In genomic region chr4:168832746-168833575, GRCh38 we compare ENCODE assay signal across 8 cellular contexts.
DNase-seq lines count a peak whose midpoint lies in the region; ATAC-seq and TF ChIP-seq lines count a peak whose summit lies in the region.

No MANE protein-coding gene starts in this region.

- H3K79me2 ChIP-seq in SK-N-SH (ENCODE audit: insufficient read depth): peaks cover 61% of the 10 kb centered on the region

- peak; percentile 4 for ATAC-seq in mucosa of descending colon

- H3K4me1 ChIP-seq in SK-N-SH (ENCODE audit: control insufficient read depth in 1 of 2, insufficient read depth in 2 of 2, low read depth in 1 of 2, low read length in 1 of 2) (peaks cover 10 to 13% of the 10 kb centered on the region in 2 experiments; a peak in 3 of 4 replicates), mucosa of descending colon (ENCODE audit: low read depth) (peaks cover 5% of the 10 kb centered on the region), uterus (no peaks in the 10 kb centered on the region)

- TF ChIP-seq CTCF in SK-N-SH (IDR thresholded peaks at IDR 0.05) (peak; percentile 58), epithelial cell of esophagus (IDR thresholded peaks at IDR 0.05; ENCODE audit: insufficient read depth, low read depth, low read length, missing control alignments) (no peak), mucosa of descending colon (IDR thresholded peaks at IDR 0.05) (no peak), uterus (IDR thresholded peaks at IDR 0.05) (peak in 2 of 4 experiments; percentile 4 to 30)

- peak; percentile 21 for DNase-seq in NCI-H82 (lab: John Stamatoyannopoulos, UW)
- DNase-seq in NCI-H82 treated with DMSO at 0.1 percent for 48 hours (lab: John Stamatoyannopoulos, UW; ENCODE audit: unreplicated experiment): no peak
- peak; percentile 84 for DNase-seq in SK-N-SH
- peak; percentile 75 for DNase-seq in epithelial cell of esophagus (ENCODE audit: low read depth)
- peak; percentile 28 to 52 (median 50) for DNase-seq in mucosa of descending colon
- DNase-seq in uterus: peak; percentile 55 to 62
- DNase-seq in COLO829 (ENCODE audit: low spot score): no peak
- DNase-seq in NCI-H2196 treated with DMSO at 0.1 percent for 48 hours (lab: John Stamatoyannopoulos, UW; ENCODE audit: unreplicated experiment): no peak

- H3K9me2 ChIP-seq in SK-N-SH: no peaks in the 10 kb centered on the region

- H3K36me3 ChIP-seq in SK-N-SH (replicated peaks in 1 of 2; ENCODE audit: control insufficient read depth in 1 of 2, insufficient read depth in 2 of 2, low read length in 1 of 2): peaks cover 15 to 26% of the 10 kb centered on the region in 2 experiments
- no peaks in the 10 kb centered on the region for H3K36me3 ChIP-seq in mucosa of descending colon (ENCODE audit: low read depth)
- no peaks in the 10 kb centered on the region for H3K36me3 ChIP-seq in uterus

- peak; percentile 54 for TF ChIP-seq RAD21 in SK-N-SH (IDR thresholded peaks at IDR 0.05; ENCODE audit: low read length)

- H3K4me3 ChIP-seq in SK-N-SH (ENCODE audit: low read depth in 2 of 2, low read length in 1 of 2): peak overlapping the region; percentile 82 to 93
- peak overlapping the region; percentile 80 for H3K4me3 ChIP-seq in epithelial cell of esophagus (ENCODE audit: low read length)
- peak overlapping the region; percentile 37 for H3K4me3 ChIP-seq in mucosa of descending colon
- H3K4me3 ChIP-seq in uterus: peak overlapping the region; percentile 62 to 98

- no peak for TF ChIP-seq EP300 in SK-N-SH (IDR thresholded peaks at IDR 0.05; ENCODE audit: borderline replicate concordance in 1 of 2, low read depth in 1 of 2, low read length in 1 of 2)

- no peaks in the 10 kb centered on the region for H3K27me3 ChIP-seq in SK-N-SH (ENCODE audit: insufficient read depth)
- H3K27me3 ChIP-seq in uterus: no peaks in the 10 kb centered on the region

- H3K4me2 ChIP-seq in SK-N-SH: peak overlapping the region; percentile 89

- H4K20me1 ChIP-seq in SK-N-SH (ENCODE audit: insufficient read depth): peaks cover 45% of the 10 kb centered on the region

- intact Hi-C loops in mucosa of descending colon (cut with DNase I, micrococcal nuclease) (loop anchor here in 1 of 2 donors (10.0 kb wide), 1 partner anchor 172 kb away; no protein-coding TSS in a partner anchor), uterus (cut with DNase I; ENCODE audit: low total_unique reads) (loop anchor here (5.0 to 10.0 kb wide), 2 partner anchors 66 to 198 kb away; no protein-coding TSS in a partner anchor)

- H2AFZ ChIP-seq in SK-N-SH (ENCODE audit: low read depth): peak overlapping the region; percentile 42; the same call in 1 of the 2 replicates

- no peaks in the 10 kb centered on the region for H3K9me3 ChIP-seq in SK-N-SH
- H3K9me3 ChIP-seq in mucosa of descending colon: no peaks in the 10 kb centered on the region
- H3K9me3 ChIP-seq in uterus: no peaks in the 10 kb centered on the region

- POLR2A ChIA-PET in SK-N-SH (lab: Yijun Ruan, JAX): interaction anchor here (0.6 to 1.3 kb wide), 3 partner anchors 87 to 667 kb away, joined by 3 to 4 read pairs (median 3); no protein-coding TSS in a partner anchor

- CTCF ChIA-PET in SK-N-SH (lab: Yijun Ruan, JAX): interaction anchor here (0.7 to 4.8 kb wide), 17 partner anchors 9 to 248 kb away, joined by 3 to 61 read pairs (median 5); no protein-coding TSS in a partner anchor

- no peaks in the 10 kb centered on the region for H3F3A ChIP-seq in SK-N-SH (replicated peaks; ENCODE audit: insufficient read depth)

- 4% methylated on average over 20 of the region's 60 CpGs for WGBS in SK-N-SH (ENCODE audit: low lambda C conversion rate)

- no peak for TF ChIP-seq POLR2A in uterus (IDR thresholded peaks at IDR 0.05)

- H3K9ac ChIP-seq in SK-N-SH: peak overlapping the region; percentile 96

- H3K27ac ChIP-seq in SK-N-SH (ENCODE audit: low read depth in 2 of 2, low read length in 1 of 2) (peak overlapping the region; percentile 80 to 90), uterus (peak overlapping the region; percentile 98 to 99)

TF ChIP-seq in SK-N-SH, 30 proteins besides CTCF, POLR2A, EP300 and RAD21:
- peak; percentile 34; the same call in 1 of the 2 replicates for TF ChIP-seq SMC3 (IDR thresholded peaks at IDR 0.05; ENCODE audit: low read depth, low read length)
- no peak for TF ChIP-seq MAX (IDR thresholded peaks at IDR 0.05; ENCODE audit: low read depth)
- TF ChIP-seq FOXM1 (IDR thresholded peaks at IDR 0.05; ENCODE audit: low read depth): no peak
- TF ChIP-seq ZBTB33 (IDR thresholded peaks at IDR 0.05; ENCODE audit: borderline replicate concordance, low read depth): no peak
- TF ChIP-seq IRF3 (IDR thresholded peaks at IDR 0.05; ENCODE audit: low read depth, low read length): no peak
- peak; percentile 12 for TF ChIP-seq CHD2 (IDR thresholded peaks at IDR 0.05; ENCODE audit: low read length, partially characterized antibody)
- TF ChIP-seq YY1 (IDR thresholded peaks at IDR 0.05; ENCODE audit: low read depth): 0 out of 2 replicates have a peak, but pooled peaks have one; percentile 8
- no peak for TF ChIP-seq USF2 (IDR thresholded peaks at IDR 0.05; ENCODE audit: borderline replicate concordance, low read depth, low read length)
- no peak for TF ChIP-seq RFX5 (IDR thresholded peaks at IDR 0.05; ENCODE audit: low read length)
TF ChIP-seq in SK-N-SH: peak in this region for 3.

Comparison
In these comparisons a context has a peak if more than half of its experiments do, and no peak if none do; other contexts are left out.
1. DNase-seq: peak in NCI-H82 (single experiment), SK-N-SH (single experiment), epithelial cell of esophagus (single experiment), mucosa of descending colon (3 of 3) and uterus (2 of 2); none in NCI-H82 treated with DMSO at 0.1 percent for 48 hours (single experiment), COLO829 (single experiment) and NCI-H2196 treated with DMSO at 0.1 percent for 48 hours (single experiment).
2. H3K4me3 ChIP-seq: peak in every context shown above with its lines; median percentile 88 in SK-N-SH; 80 in epithelial cell of esophagus; 80 in uterus; 37 in mucosa of descending colon.